14 cellular contexts compared by ENCODE assay signal in genomic region chr2:159046966-159047365, GRCh38.
A peak's percentile ranks its signal among the peaks of the same experiment; 100 is the strongest.
DNase-seq lines count a peak whose midpoint lies in the region; ATAC-seq and TF ChIP-seq lines count a peak whose summit lies in the region.
"Had no signal": no experiment of that assay in that cellular context is flagged by ENCODE, and none has a peak within 500 bp of the region (broad histone marks: within the 10 kb centered on the region; RNA-seq: fewer than 3 reads in every experiment).

No MANE protein-coding gene starts in this region.

- H3K27ac Mint-ChIP-seq in activated CD4-positive, alpha-beta memory T cell treated with anti-CD3 and anti-CD28 coated beads for 36 hours, result no peak overlapping the region
- no peak overlapping the region for H3K27ac Mint-ChIP-seq in progenitor cell of endocrine pancreas

- H3K36me3 ChIP-seq in HEK293 (ENCODE audit: control insufficient read depth in 2 of 2, insufficient read depth in 1 of 2, low read length in 2 of 2) (no peaks in the 10 kb centered on the region), ascending aorta (no peaks in the 10 kb centered on the region), right atrium auricular region (no peaks in the 10 kb centered on the region)
- H3K36me3 ChIP-seq: gastrocnemius medialis, HAP-1, SJCRH30 had no signal

- H3K4me3 Mint-ChIP-seq in activated CD4-positive, alpha-beta memory T cell treated with anti-CD3 and anti-CD28 coated beads for 36 hours, result no peak overlapping the region
- no peak overlapping the region for H3K4me3 Mint-ChIP-seq in progenitor cell of endocrine pancreas (ENCODE audit: low read depth)

- H3K27me3 Mint-ChIP-seq in activated CD4-positive, alpha-beta memory T cell treated with anti-CD3 and anti-CD28 coated beads for 36 hours, result peaks cover 8% of the 10 kb centered on the region
- no peaks in the 10 kb centered on the region for H3K27me3 Mint-ChIP-seq in progenitor cell of endocrine pancreas

- no peak overlapping the region for H3K4me3 ChIP-seq in HEK293 (ENCODE audit: low read depth, low read length)
- peak overlapping the region in 1 of 2 donors; percentile 0 for H3K4me3 ChIP-seq in ascending aorta
- no peak overlapping the region for H3K4me3 ChIP-seq in right atrium auricular region
- H3K4me3 ChIP-seq: gastrocnemius medialis, HAP-1, SJCRH30 had no signal

- no peaks in the 10 kb centered on the region for H3K9me3 ChIP-seq in HEK293 (ENCODE audit: control insufficient read depth, insufficient read depth, low read depth, low read length)
- H3K9me3 ChIP-seq in ascending aorta, result no peaks in the 10 kb centered on the region
- H3K9me3 ChIP-seq in right atrium auricular region, result no peaks in the 10 kb centered on the region
- H3K9me3 ChIP-seq: gastrocnemius medialis, HAP-1 had no signal

- intact Hi-C loops in ascending aorta (cut with DNase I), result loop anchor here (5.0 kb wide), 2 partner anchors 45 to 80 kb away; partner anchors contain the start of gene TANC1
- intact Hi-C loops in activated CD4-positive, alpha-beta memory T cell treated with anti-CD3 and anti-CD28 coated beads for 36 hours (cut with micrococcal nuclease), result no loop called here

- TF ChIP-seq CTCF in HEK293 (tag by site-specific recombination; IDR thresholded peaks at IDR 0.05) (no peak), ascending aorta (IDR thresholded peaks at IDR 0.05) (no peak), right atrium auricular region (IDR thresholded peaks at IDR 0.05) (no peak), progenitor cell of endocrine pancreas (IDR thresholded peaks at IDR 0.05; ENCODE audit: unreplicated experiment) (no peak)

- DNase-seq in ascending aorta (ENCODE audit: low spot score in 2 of 2) (peak in 1 of 2 donors; percentile 68), right atrium auricular region (ENCODE audit: low spot score) (no peak), stromal cell of bone marrow (ENCODE audit: low read depth) (peak; percentile 53), progenitor cell of endocrine pancreas (ENCODE audit: low spot score, unreplicated experiment) (no peak), NCI-H2107 (lab: John Stamatoyannopoulos, UW) (no peak)
- no peak for DNase-seq in activated CD4-positive, alpha-beta memory T cell treated with anti-CD3 and anti-CD28 coated beads for 36 hours
- DNase-seq: cerebellar nuclear complex; gastrocnemius medialis; SJCRH30; stimulated activated CD4-positive, alpha-beta T cell treated with anti-CD3 and anti-CD28 coated beads, Interleukin-4, amount 100 ng/mL, for 1 hour; stimulated activated naive CD8-positive, alpha-beta T cell treated with anti-CD3 and anti-CD28 coated beads, Interleukin-15, Interleukin-2, amounts not matched to agents 100 U/mL and 50 U/mL, for 24 hours had no signal

- CTCF ChIA-PET in HEK293 (lab: Yijun Ruan, JAX), result interaction anchor here (1.3 kb wide), 1 partner anchor 10 kb away, joined by 5 read pairs; no protein-coding TSS in a partner anchor
- CTCF ChIA-PET in activated CD4-positive, alpha-beta memory T cell treated with anti-CD3 and anti-CD28 coated beads for 36 hours (lab: Charles Lee), result no interaction called here

- H3K4me1 Mint-ChIP-seq in activated CD4-positive, alpha-beta memory T cell treated with anti-CD3 and anti-CD28 coated beads for 36 hours (ENCODE audit: low read depth), result no peaks in the 10 kb centered on the region
- peaks cover 13% of the 10 kb centered on the region for H3K4me1 Mint-ChIP-seq in progenitor cell of endocrine pancreas (ENCODE audit: low read depth)

- H3K4me1 ChIP-seq in HEK293 (ENCODE audit: control insufficient read depth, insufficient read depth, low read length) (peaks cover 12% of the 10 kb centered on the region), ascending aorta (peaks cover 13 to 50% of the 10 kb centered on the region in 2 donors), right atrium auricular region (peaks cover 0 to 71% of the 10 kb centered on the region in 2 donors)
- H3K4me1 ChIP-seq: HAP-1 had no signal

- POLR2A ChIA-PET in HEK293 (lab: Yijun Ruan, JAX), result no interaction called here
- POLR2A ChIA-PET in activated CD4-positive, alpha-beta memory T cell treated with anti-CD3 and anti-CD28 coated beads for 36 hours (lab: Charles Lee), result no interaction called here

- H3K9me3 Mint-ChIP-seq in activated CD4-positive, alpha-beta memory T cell treated with anti-CD3 and anti-CD28 coated beads for 36 hours, result no peaks in the 10 kb centered on the region
- no peaks in the 10 kb centered on the region for H3K9me3 Mint-ChIP-seq in progenitor cell of endocrine pancreas (ENCODE audit: low read depth)

- no peaks in the 10 kb centered on the region for H3K36me3 Mint-ChIP-seq in activated CD4-positive, alpha-beta memory T cell treated with anti-CD3 and anti-CD28 coated beads for 36 hours
- peaks cover 12% of the 10 kb centered on the region for H3K36me3 Mint-ChIP-seq in progenitor cell of endocrine pancreas (ENCODE audit: insufficient read depth)

- H3K27ac ChIP-seq in HEK293 (ENCODE audit: extremely low read depth, low read depth, low read length) (no peak overlapping the region), ascending aorta (peak overlapping the region; percentile 62 to 75), right atrium auricular region (peak overlapping the region; percentile 59 to 86)
- H3K27ac ChIP-seq: gastrocnemius medialis, SJCRH30 had no signal

- no peak for ATAC-seq in HG02884 (IDR thresholded peaks at IDR 0.05; ENCODE audit: unreplicated experiment)
- ATAC-seq: gastrocnemius medialis; stimulated activated naive CD8-positive, alpha-beta T cell treated with anti-CD3 and anti-CD28 coated beads, Interleukin-15, Interleukin-2, amounts not matched to agents 100 U/mL and 50 U/mL, for 24 hours had no signal

- H3K27me3 ChIP-seq in ascending aorta (no peaks in the 10 kb centered on the region), right atrium auricular region (no peaks in the 10 kb centered on the region)
- H3K27me3 ChIP-seq: gastrocnemius medialis, SJCRH30 had no signal

TF ChIP-seq in HEK293, 187 proteins besides CTCF, POLR2A, EP300 and RAD21 (continues in another document):
- TF ChIP-seq ZNF174 (tag by site-specific recombination; IDR thresholded peaks at IDR 0.05) (no peak), GLIS1 (tag by site-specific recombination; IDR thresholded peaks at IDR 0.05) (peak; percentile 38; the same call in 1 of the 2 replicates), MYNN (tag by site-specific recombination; IDR thresholded peaks at IDR 0.05; ENCODE audit: borderline replicate concordance) (0 out of 2 replicates have a peak, but pooled peaks have one; percentile 12), ZNF621 (tag by site-specific recombination; IDR thresholded peaks at IDR 0.05) (no peak), PRDM10 (tag by site-specific recombination; IDR thresholded peaks at IDR 0.05) (peak; percentile 45)
- TF ChIP-seq, protein P1, sequence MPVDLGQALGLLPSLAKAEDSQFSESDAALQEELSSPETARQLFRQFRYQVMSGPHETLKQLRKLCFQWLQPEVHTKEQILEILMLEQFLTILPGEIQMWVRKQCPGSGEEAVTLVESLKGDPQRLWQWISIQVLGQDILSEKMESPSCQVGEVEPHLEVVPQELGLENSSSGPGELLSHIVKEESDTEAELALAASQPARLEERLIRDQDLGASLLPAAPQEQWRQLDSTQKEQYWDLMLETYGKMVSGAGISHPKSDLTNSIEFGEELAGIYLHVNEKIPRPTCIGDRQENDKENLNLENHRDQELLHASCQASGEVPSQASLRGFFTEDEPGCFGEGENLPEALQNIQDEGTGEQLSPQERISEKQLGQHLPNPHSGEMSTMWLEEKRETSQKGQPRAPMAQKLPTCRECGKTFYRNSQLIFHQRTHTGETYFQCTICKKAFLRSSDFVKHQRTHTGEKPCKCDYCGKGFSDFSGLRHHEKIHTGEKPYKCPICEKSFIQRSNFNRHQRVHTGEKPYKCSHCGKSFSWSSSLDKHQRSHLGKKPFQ (tag by site-specific recombination; IDR thresholded peaks at IDR 0.05), result no peak
- TF ChIP-seq, protein P2, sequence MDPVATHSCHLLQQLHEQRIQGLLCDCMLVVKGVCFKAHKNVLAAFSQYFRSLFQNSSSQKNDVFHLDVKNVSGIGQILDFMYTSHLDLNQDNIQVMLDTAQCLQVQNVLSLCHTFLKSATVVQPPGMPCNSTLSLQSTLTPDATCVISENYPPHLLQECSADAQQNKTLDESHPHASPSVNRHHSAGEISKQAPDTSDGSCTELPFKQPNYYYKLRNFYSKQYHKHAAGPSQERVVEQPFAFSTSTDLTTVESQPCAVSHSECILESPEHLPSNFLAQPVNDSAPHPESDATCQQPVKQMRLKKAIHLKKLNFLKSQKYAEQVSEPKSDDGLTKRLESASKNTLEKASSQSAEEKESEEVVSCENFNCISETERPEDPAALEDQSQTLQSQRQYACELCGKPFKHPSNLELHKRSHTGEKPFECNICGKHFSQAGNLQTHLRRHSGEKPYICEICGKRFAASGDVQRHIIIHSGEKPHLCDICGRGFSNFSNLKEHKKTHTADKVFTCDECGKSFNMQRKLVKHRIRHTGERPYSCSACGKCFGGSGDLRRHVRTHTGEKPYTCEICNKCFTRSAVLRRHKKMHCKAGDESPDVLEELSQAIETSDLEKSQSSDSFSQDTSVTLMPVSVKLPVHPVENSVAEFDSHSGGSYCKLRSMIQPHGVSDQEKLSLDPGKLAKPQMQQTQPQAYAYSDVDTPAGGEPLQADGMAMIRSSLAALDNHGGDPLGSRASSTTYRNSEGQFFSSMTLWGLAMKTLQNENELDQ (tag by site-specific recombination; IDR thresholded peaks at IDR 0.05; ENCODE audit: low read depth), result no peak
